ENCODE assay signal across 23 cellular contexts in the genomic region with DNA sequence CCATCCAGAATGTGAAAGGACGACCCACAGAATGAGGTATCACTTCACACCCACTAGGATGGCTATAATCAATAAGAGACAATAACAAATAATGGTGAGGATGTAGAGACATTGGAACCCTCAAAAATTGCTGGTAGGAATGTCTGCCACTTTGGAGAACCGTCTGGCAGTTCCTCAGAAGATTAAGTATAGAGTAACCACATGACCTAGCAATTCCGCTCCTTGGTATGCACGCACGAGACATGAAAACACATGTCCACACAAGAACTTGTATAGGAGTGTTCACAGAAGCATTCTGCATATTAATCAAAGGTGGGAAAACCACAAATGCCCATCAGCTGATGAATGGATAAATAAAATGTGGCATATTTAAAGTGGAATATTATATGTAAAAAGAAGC.
DNase-seq lines count a peak whose midpoint lies in the region; ATAC-seq and TF ChIP-seq lines count a peak whose summit lies in the region.
"Had no signal": no experiment of that assay in that cellular context is flagged by ENCODE, and none has a peak within 500 bp of the region (broad histone marks: within the 10 kb centered on the region; RNA-seq: fewer than 3 reads in every experiment).

No MANE protein-coding gene starts in this region.

- intact Hi-C loops in CD4-positive, alpha-beta memory T cell (cut with micrococcal nuclease), result loop anchor here (5.0 kb wide), 2 partner anchors 45 to 90 kb away; no protein-coding TSS in a partner anchor
- intact Hi-C loops in activated CD8-positive, alpha-beta T cell treated with anti-CD3 and anti-CD28 coated beads for 36 hours (cut with micrococcal nuclease), result loop anchor here (5.0 kb wide), 1 partner anchor 90 kb away; no protein-coding TSS in a partner anchor

- H3K4me3 ChIP-seq in CD4-positive, alpha-beta memory T cell (ENCODE audit: low read length in 2 of 2), result no peak overlapping the region
- H3K4me3 ChIP-seq: gastroesophageal sphincter, HAP-1, Peyer's patch, right atrium auricular region, smooth muscle cell had no signal

- H3K4me3 Mint-ChIP-seq in activated CD4-positive, alpha-beta T cell treated with anti-CD3 and anti-CD28 coated beads, Interleukin-2, amount 10 ng/mL, durations not matched to agents 7 days and 5 days, result no peak overlapping the region
- H3K4me3 Mint-ChIP-seq in CD4-positive, alpha-beta memory T cell, result peak overlapping the region in 3 of 8 donors; percentile 25 to 87 (median 77)
- peak overlapping the region; percentile 58 for H3K4me3 Mint-ChIP-seq in activated CD8-positive, alpha-beta T cell treated with anti-CD3 and anti-CD28 coated beads for 36 hours
- H3K4me3 Mint-ChIP-seq in immature natural killer cell, result peak overlapping the region in 4 of 5 donors; percentile 19 to 65 (median 61)
- H3K4me3 Mint-ChIP-seq: B cell had no signal

- no peak for ATAC-seq in activated CD8-positive, alpha-beta T cell treated with anti-CD3 and anti-CD28 coated beads for 36 hours
- no peak for ATAC-seq in SK-N-SH treated with all-trans-retinoic acid at 6 μM for 48 hours
- ATAC-seq: gastroesophageal sphincter had no signal

- peaks cover 54% of the 10 kb centered on the region for H3K36me3 Mint-ChIP-seq in activated CD4-positive, alpha-beta T cell treated with anti-CD3 and anti-CD28 coated beads, Interleukin-2, amount 10 ng/mL, durations not matched to agents 7 days and 5 days (ENCODE audit: low read depth)
- peaks cover 8 to 35% of the 10 kb centered on the region in 2 donors for H3K36me3 Mint-ChIP-seq in CD4-positive, alpha-beta memory T cell
- peaks cover 61% of the 10 kb centered on the region for H3K36me3 Mint-ChIP-seq in activated CD8-positive, alpha-beta T cell treated with anti-CD3 and anti-CD28 coated beads for 36 hours (ENCODE audit: low read depth)
- peaks cover 7 to 17% (median 14%) of the 10 kb centered on the region in 3 donors for H3K36me3 Mint-ChIP-seq in immature natural killer cell

- peaks cover 92% of the 10 kb centered on the region for H3K4me1 Mint-ChIP-seq in activated CD4-positive, alpha-beta T cell treated with anti-CD3 and anti-CD28 coated beads, Interleukin-2, amount 10 ng/mL, durations not matched to agents 7 days and 5 days
- peaks cover 55 to 75% (median 68%) of the 10 kb centered on the region in 4 donors for H3K4me1 Mint-ChIP-seq in CD4-positive, alpha-beta memory T cell
- H3K4me1 Mint-ChIP-seq in activated CD8-positive, alpha-beta T cell treated with anti-CD3 and anti-CD28 coated beads for 36 hours (ENCODE audit: low read depth), result peaks cover 92% of the 10 kb centered on the region
- H3K4me1 Mint-ChIP-seq in immature natural killer cell, result peaks cover 72 to 79% of the 10 kb centered on the region in 2 donors

- H3K27ac ChIP-seq in CD4-positive, alpha-beta memory T cell (ENCODE audit: low read depth, low read length), result no peak overlapping the region
- H3K27ac ChIP-seq: gastroesophageal sphincter, Peyer's patch, right atrium auricular region had no signal

- CTCF ChIA-PET in activated CD4-positive, alpha-beta T cell treated with anti-CD3 and anti-CD28 coated beads, Interleukin-2, amount 10 ng/mL, durations not matched to agents 7 days and 5 days (lab: Charles Lee), result interaction anchor here (0.6 to 1.6 kb wide), 5 partner anchors 18 to 303 kb away, joined by 3 to 5 read pairs (median 4); no protein-coding TSS in a partner anchor
- CTCF ChIA-PET in CD4-positive, alpha-beta memory T cell (lab: Charles Lee; ENCODE audit: partially characterized antibody), result interaction anchor here (1.3 to 1.9 kb wide), 4 partner anchors 10 to 102 kb away, joined by 4 to 6 read pairs (median 6); no protein-coding TSS in a partner anchor
- CTCF ChIA-PET in activated CD8-positive, alpha-beta T cell treated with anti-CD3 and anti-CD28 coated beads for 36 hours (lab: Charles Lee), result interaction anchor here (1.2 to 1.5 kb wide), 2 partner anchors 10 to 12 kb away, joined by 3 to 4 read pairs; no protein-coding TSS in a partner anchor

- no peak for DNase-seq in activated CD4-positive, alpha-beta T cell treated with anti-CD3 and anti-CD28 coated beads, Interleukin-2, amount 10 ng/mL, durations not matched to agents 7 days and 5 days
- DNase-seq in activated CD4-positive, alpha-beta T cell treated with anti-CD3 and anti-CD28 coated beads for 4 hours, result no peak
- no peak for DNase-seq in CD4-positive, alpha-beta memory T cell
- DNase-seq in activated CD8-positive, alpha-beta T cell treated with anti-CD3 and anti-CD28 coated beads for 36 hours, result no peak
- DNase-seq in immature natural killer cell, result no peak
- no peak for DNase-seq in KG1 (lab: John Stamatoyannopoulos, UW)
- no peak for DNase-seq in kidney tubule cell (ENCODE audit: low spot score)
- DNase-seq: activated CD4-positive, alpha-beta T cell treated with anti-CD3 and anti-CD28 coated beads for 48 hours; Caco-2; hippocampal formation; NCI-H2029; NCI-H2227 treated with DMSO at 0.1 percent for 48 hours; NCI-H526 treated with DMSO at 0.1 percent for 48 hours; Peyer's patch; stimulated activated CD4-positive, alpha-beta T cell treated with anti-CD3 and anti-CD28 coated beads, Interleukin-1b, Interleukin-23, amount 100 ng/mL, for 48 hours; stimulated activated CD8-positive, alpha-beta memory T cell treated with anti-CD3 and anti-CD28 coated beads, Interleukin-4, amount 100 ng/mL, for 48 hours; trophoblast cell had no signal

- no peaks in the 10 kb centered on the region for H3K27me3 Mint-ChIP-seq in activated CD4-positive, alpha-beta T cell treated with anti-CD3 and anti-CD28 coated beads, Interleukin-2, amount 10 ng/mL, durations not matched to agents 7 days and 5 days
- no peaks in the 10 kb centered on the region for H3K27me3 Mint-ChIP-seq in CD4-positive, alpha-beta memory T cell
- no peaks in the 10 kb centered on the region for H3K27me3 Mint-ChIP-seq in activated CD8-positive, alpha-beta T cell treated with anti-CD3 and anti-CD28 coated beads for 36 hours
- H3K27me3 Mint-ChIP-seq in immature natural killer cell (ENCODE audit: low read depth in 3 of 3), result no peaks in the 10 kb centered on the region
- H3K27me3 Mint-ChIP-seq: B cell had no signal

- H3K27ac Mint-ChIP-seq in activated CD4-positive, alpha-beta T cell treated with anti-CD3 and anti-CD28 coated beads, Interleukin-2, amount 10 ng/mL, durations not matched to agents 7 days and 5 days, result peak overlapping the region; percentile 90
- peak overlapping the region in 5 of 7 donors; percentile 44 to 88 (median 74) for H3K27ac Mint-ChIP-seq in CD4-positive, alpha-beta memory T cell
- H3K27ac Mint-ChIP-seq in activated CD8-positive, alpha-beta T cell treated with anti-CD3 and anti-CD28 coated beads for 36 hours, result peak overlapping the region; percentile 99
- peak overlapping the region; percentile 78 to 96 (median 92) for H3K27ac Mint-ChIP-seq in immature natural killer cell

- no peaks in the 10 kb centered on the region for H3K27me3 ChIP-seq in CD4-positive, alpha-beta memory T cell (ENCODE audit: insufficient read depth, low read length)
- H3K27me3 ChIP-seq: gastroesophageal sphincter, Peyer's patch, right atrium auricular region had no signal

- peaks cover 65% of the 10 kb centered on the region for H3K4me1 ChIP-seq in CD4-positive, alpha-beta memory T cell (ENCODE audit: insufficient read depth, low read length)
- H3K4me1 ChIP-seq: Caco-2, gastroesophageal sphincter, HAP-1, right atrium auricular region had no signal

- POLR2A ChIA-PET in activated CD4-positive, alpha-beta T cell treated with anti-CD3 and anti-CD28 coated beads, Interleukin-2, amount 10 ng/mL, durations not matched to agents 7 days and 5 days (lab: Charles Lee), result interaction anchor here (0.7 kb wide), 1 partner anchor 1032 kb away, joined by 4 read pairs; no protein-coding TSS in a partner anchor
- POLR2A ChIA-PET in CD4-positive, alpha-beta memory T cell (lab: Charles Lee; ENCODE audit: partially characterized antibody), result interaction anchor here (0.8 to 3.7 kb wide), 5 partner anchors 11 to 100 kb away, joined by 4 to 20 read pairs (median 11); no protein-coding TSS in a partner anchor
- POLR2A ChIA-PET in activated CD8-positive, alpha-beta T cell treated with anti-CD3 and anti-CD28 coated beads for 36 hours (lab: Charles Lee), result interaction anchor here (0.6 to 29.9 kb wide), 10 partner anchors 11 to 89 kb away, joined by 3 to 853 read pairs (median 8); a partner anchor contains a TSS

- TF ChIP-seq CTCF in activated CD8-positive, alpha-beta T cell treated with anti-CD3 and anti-CD28 coated beads for 36 hours (IDR thresholded peaks at IDR 0.05), result no peak

- H3K9me3 Mint-ChIP-seq in activated CD4-positive, alpha-beta T cell treated with anti-CD3 and anti-CD28 coated beads, Interleukin-2, amount 10 ng/mL, durations not matched to agents 7 days and 5 days, result peaks cover 7% of the 10 kb centered on the region
- H3K9me3 Mint-ChIP-seq in CD4-positive, alpha-beta memory T cell, result no peaks in the 10 kb centered on the region
- H3K9me3 Mint-ChIP-seq in activated CD8-positive, alpha-beta T cell treated with anti-CD3 and anti-CD28 coated beads for 36 hours, result peaks cover 10% of the 10 kb centered on the region
- no peaks in the 10 kb centered on the region for H3K9me3 Mint-ChIP-seq in immature natural killer cell

- H3K36me3 ChIP-seq in CD4-positive, alpha-beta memory T cell (ENCODE audit: insufficient read depth, low read length), result peaks cover 5% of the 10 kb centered on the region

- H3K9me3 ChIP-seq in CD4-positive, alpha-beta memory T cell (ENCODE audit: control insufficient read depth in 1 of 2, low read length in 2 of 2), result no peaks in the 10 kb centered on the region
- H3K9me3 ChIP-seq: Caco-2, gastroesophageal sphincter, HAP-1, Peyer's patch, right atrium auricular region had no signal

TF ChIP-seq in SK-N-SH treated with all-trans-retinoic acid at 6 μM for 48 hours, 23 proteins besides CTCF, POLR2A, EP300 and RAD21 (continues in another document):
- TF ChIP-seq ZNF70 (CRISPR knock-in tag; IDR thresholded peaks at IDR 0.05), result no peak
- TF ChIP-seq, protein P1, sequence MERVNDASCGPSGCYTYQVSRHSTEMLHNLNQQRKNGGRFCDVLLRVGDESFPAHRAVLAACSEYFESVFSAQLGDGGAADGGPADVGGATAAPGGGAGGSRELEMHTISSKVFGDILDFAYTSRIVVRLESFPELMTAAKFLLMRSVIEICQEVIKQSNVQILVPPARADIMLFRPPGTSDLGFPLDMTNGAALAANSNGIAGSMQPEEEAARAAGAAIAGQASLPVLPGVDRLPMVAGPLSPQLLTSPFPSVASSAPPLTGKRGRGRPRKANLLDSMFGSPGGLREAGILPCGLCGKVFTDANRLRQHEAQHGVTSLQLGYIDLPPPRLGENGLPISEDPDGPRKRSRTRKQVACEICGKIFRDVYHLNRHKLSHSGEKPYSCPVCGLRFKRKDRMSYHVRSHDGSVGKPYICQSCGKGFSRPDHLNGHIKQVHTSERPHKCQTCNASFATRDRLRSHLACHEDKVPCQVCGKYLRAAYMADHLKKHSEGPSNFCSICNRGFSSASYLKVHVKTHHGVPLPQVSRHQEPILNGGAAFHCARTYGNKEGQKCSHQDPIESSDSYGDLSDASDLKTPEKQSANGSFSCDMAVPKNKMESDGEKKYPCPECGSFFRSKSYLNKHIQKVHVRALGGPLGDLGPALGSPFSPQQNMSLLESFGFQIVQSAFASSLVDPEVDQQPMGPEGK (CRISPR knock-in tag; IDR thresholded peaks at IDR 0.05; ENCODE audit: borderline replicate concordance), result no peak
- TF ChIP-seq PPARA (CRISPR knock-in tag; IDR thresholded peaks at IDR 0.05; ENCODE audit: borderline replicate concordance), result no peak
- no peak for TF ChIP-seq ZNF8 (CRISPR knock-in tag; IDR thresholded peaks at IDR 0.05)
- no peak for TF ChIP-seq SNAI2 (CRISPR knock-in tag; IDR thresholded peaks at IDR 0.05)
